11 cellular contexts compared by ENCODE assay signal in the genomic region with DNA sequence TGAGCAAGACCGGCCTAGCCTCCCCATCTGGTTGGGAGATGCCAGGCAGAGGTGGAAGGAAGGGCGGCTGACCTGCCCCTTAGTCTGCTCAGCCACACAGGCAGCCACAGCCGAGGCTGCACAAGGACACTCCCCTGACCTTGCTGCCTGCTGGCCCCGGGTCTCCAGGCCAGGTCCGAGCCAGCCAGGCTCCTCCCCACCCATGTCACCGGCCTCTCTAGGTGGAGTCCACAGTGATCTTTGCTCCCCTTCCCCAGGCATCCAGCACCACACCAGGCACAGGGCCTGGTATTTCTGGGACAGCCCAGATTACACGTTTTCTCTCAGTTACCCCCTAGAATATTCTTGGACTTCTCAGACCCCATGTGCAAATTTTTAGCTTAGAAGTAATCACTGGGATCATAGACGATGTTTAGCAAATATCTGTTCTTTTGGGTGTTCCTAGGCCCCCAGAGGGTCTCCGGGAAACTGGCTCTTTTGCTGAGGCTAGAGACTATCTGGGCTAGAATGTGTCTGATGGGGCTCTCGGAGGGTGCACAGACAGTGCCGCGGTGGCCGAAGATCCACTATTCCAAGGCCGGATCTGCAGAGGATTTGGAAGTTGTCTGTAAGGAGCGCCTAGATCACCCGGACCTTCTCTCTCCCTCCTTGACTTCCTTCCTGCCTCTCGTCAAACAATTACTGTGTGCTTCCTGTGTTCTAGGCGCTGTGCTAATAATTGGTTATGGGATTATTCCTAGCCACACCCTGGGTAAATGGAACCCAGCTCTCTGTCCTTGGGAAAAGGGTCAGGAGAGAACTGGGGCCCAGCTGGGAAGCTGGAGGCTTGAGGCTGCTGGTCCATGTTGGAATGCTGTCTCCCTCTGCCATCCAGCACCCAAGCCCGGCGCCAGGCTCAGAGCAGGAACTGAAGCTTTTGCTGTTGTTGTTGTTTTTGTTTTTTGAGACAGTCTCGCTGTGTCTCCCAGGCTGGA. TPM values are rescaled to one million over a fixed set of nuclear protein-coding genes. Genes with fewer than 3 reads are reported as not detected.
DNase-seq lines count a peak whose midpoint lies in the region; ATAC-seq and TF ChIP-seq lines count a peak whose summit lies in the region.
"Had no signal": no experiment of that assay in that cellular context is flagged by ENCODE, and none has a peak within 500 bp of the region (broad histone marks: within the 10 kb centered on the region; RNA-seq: fewer than 3 reads in every experiment).

No MANE protein-coding gene starts in this region.

- H3K14ac ChIP-seq in mesenchymal stem cell (ENCODE audit: low read length in 2 of 2) = peak overlapping the region in 1 of 2 experiments; percentile 68

- no peak overlapping the region for H2BK15ac ChIP-seq in mesenchymal stem cell (ENCODE audit: low read depth, poor library complexity, severe bottlenecking)

- no peaks in the 10 kb centered on the region for H3K9me3 ChIP-seq in breast epithelium
- no peaks in the 10 kb centered on the region for H3K9me3 ChIP-seq in mesenchymal stem cell (ENCODE audit: control insufficient read depth, low read length)
- H3K9me3 ChIP-seq in upper lobe of left lung = no peaks in the 10 kb centered on the region
- H3K9me3 ChIP-seq in SK-N-SH = no peaks in the 10 kb centered on the region
- H3K9me3 ChIP-seq: BE2C, MG63 had no signal

- TF ChIP-seq CTCF in MCF 10A (IDR thresholded peaks at IDR 0.05; ENCODE audit: unreplicated experiment) = no peak
- TF ChIP-seq CTCF in breast epithelium (IDR thresholded peaks at IDR 0.05) = no peak
- no peak for TF ChIP-seq CTCF in upper lobe of left lung (IDR thresholded peaks at IDR 0.05)
- TF ChIP-seq CTCF in SK-N-SH (IDR thresholded peaks at IDR 0.05) = no peak

- peak overlapping the region; percentile 37 for H2AK5ac ChIP-seq in mesenchymal stem cell (ENCODE audit: low read length, severe bottlenecking)

- peak overlapping the region in 1 of 2 experiments; percentile 24 for H2BK12ac ChIP-seq in mesenchymal stem cell (ENCODE audit: low read length in 2 of 2)

- peak overlapping the region in 1 of 2 experiments; percentile 60 for H3K18ac ChIP-seq in mesenchymal stem cell (ENCODE audit: low read depth in 1 of 2, low read length in 2 of 2)

- no peak overlapping the region for H3K23ac ChIP-seq in mesenchymal stem cell (ENCODE audit: low read length in 2 of 2)

- H3K27ac Mint-ChIP-seq in MCF 10A (ENCODE audit: low read depth, unreplicated experiment) = peak overlapping the region; percentile 71
- peak overlapping the region; percentile 56 for H3K27ac Mint-ChIP-seq in activated naive CD8-positive, alpha-beta T cell treated with anti-CD3 and anti-CD28 coated beads, Interleukin-2, amount 10 ng/mL, durations not matched to agents 7 days and 5 days

- 0 out of 2 replicates have a peak, but pooled peaks cover 3% of the 10 kb centered on the region for H4K20me1 ChIP-seq in SK-N-SH (ENCODE audit: insufficient read depth)

- no peak overlapping the region for H4K91ac ChIP-seq in mesenchymal stem cell (ENCODE audit: low read length)

- peaks cover 70% of the 10 kb centered on the region for H3K36me3 Mint-ChIP-seq in MCF 10A (ENCODE audit: insufficient read depth, unreplicated experiment)
- H3K36me3 Mint-ChIP-seq in activated naive CD8-positive, alpha-beta T cell treated with anti-CD3 and anti-CD28 coated beads, Interleukin-2, amount 10 ng/mL, durations not matched to agents 7 days and 5 days = peaks cover 15% of the 10 kb centered on the region

- H2BK120ac ChIP-seq in mesenchymal stem cell (ENCODE audit: low read depth, low read length) = no peak overlapping the region

- H3K27ac ChIP-seq in breast epithelium = peak overlapping the region in 1 of 2 donors; percentile 57
- no peak overlapping the region for H3K27ac ChIP-seq in mesenchymal stem cell (ENCODE audit: low read length, poor library complexity, severe bottlenecking)
- H3K27ac ChIP-seq in upper lobe of left lung = peak overlapping the region; percentile 61 to 90 (median 82)
- peak overlapping the region in 1 of 2 experiments; percentile 31; a peak in 1 of 4 replicates for H3K27ac ChIP-seq in SK-N-SH (ENCODE audit: low read depth in 2 of 2, low read length in 1 of 2)

- no peaks in the 10 kb centered on the region for H3K79me2 ChIP-seq in SK-N-SH (ENCODE audit: insufficient read depth)

- no peak for ATAC-seq in activated naive CD8-positive, alpha-beta T cell treated with anti-CD3 and anti-CD28 coated beads, Interleukin-2, amount 10 ng/mL, durations not matched to agents 7 days and 5 days (ENCODE audit: low read depth)
- ATAC-seq in upper lobe of left lung (ENCODE audit: low FRiP score in 2 of 2) (peak in 1 of 2 donors; percentile 3), GM19023 (IDR thresholded peaks at IDR 0.05; ENCODE audit: unreplicated experiment) (no peak)

- H3K4me2 ChIP-seq in mesenchymal stem cell (ENCODE audit: low read length, poor library complexity, severe bottlenecking) (no peak overlapping the region), SK-N-SH (no peak overlapping the region)

- no peaks in the 10 kb centered on the region for H3K9me2 ChIP-seq in SK-N-SH

- BruUV-seq in MCF 10A (replicated peaks; lab: Mats Ljungman, UMichigan) = no TSS peak

- H3K27me3 Mint-ChIP-seq in MCF 10A (ENCODE audit: insufficient read depth, unreplicated experiment) = no peaks in the 10 kb centered on the region
- peaks cover 2% of the 10 kb centered on the region for H3K27me3 Mint-ChIP-seq in activated naive CD8-positive, alpha-beta T cell treated with anti-CD3 and anti-CD28 coated beads, Interleukin-2, amount 10 ng/mL, durations not matched to agents 7 days and 5 days

- 95% methylated on average over 18 of the region's 21 CpGs for WGBS in mesenchymal stem cell
- WGBS in upper lobe of left lung, 2 donors = 53% methylated on average over 10 to 21 of the region's 21 CpGs
- 92% methylated on average over 18 of the region's 21 CpGs for WGBS in SK-N-SH (ENCODE audit: low lambda C conversion rate)

- POLR2A ChIA-PET in MCF 10A (lab: Yijun Ruan, JAX) = interaction anchor here (5.8 kb wide), 1 partner anchor 10 kb away, joined by 80 read pairs; no protein-coding TSS in a partner anchor
- POLR2A ChIA-PET in activated naive CD8-positive, alpha-beta T cell treated with anti-CD3 and anti-CD28 coated beads, Interleukin-2, amount 10 ng/mL, durations not matched to agents 7 days and 5 days (lab: Charles Lee) = no interaction called here
- POLR2A ChIA-PET in SK-N-SH (lab: Yijun Ruan, JAX) = no interaction called here

- CTCF ChIA-PET in MCF 10A (lab: Yijun Ruan, JAX) (interaction anchor here (0.6 to 1.2 kb wide), 2 partner anchors 11 to 260 kb away, joined by 3 to 4 read pairs; no protein-coding TSS in a partner anchor), SK-N-SH (lab: Yijun Ruan, JAX) (interaction anchor here (2.6 to 12.8 kb wide), 2 partner anchors 8 to 267 kb away, joined by 9 to 403 read pairs; a partner anchor contains a TSS)

- no peak for TF ChIP-seq EP300 in upper lobe of left lung (IDR thresholded peaks at IDR 0.05)
- no peak for TF ChIP-seq EP300 in SK-N-SH (IDR thresholded peaks at IDR 0.05; ENCODE audit: borderline replicate concordance in 1 of 2, low read depth in 1 of 2, low read length in 1 of 2)

- no peaks in the 10 kb centered on the region for H3K36me3 ChIP-seq in breast epithelium
- H3K36me3 ChIP-seq in mesenchymal stem cell (ENCODE audit: control insufficient read depth in 1 of 2, insufficient read depth in 2 of 2, low read depth in 1 of 2, low read length in 2 of 2) = peaks cover 4 to 18% of the 10 kb centered on the region in 2 experiments
- H3K36me3 ChIP-seq in upper lobe of left lung = peaks cover 0 to 12% (median 2%) of the 10 kb centered on the region in 4 donors
- peaks cover 0 to 4% of the 10 kb centered on the region in 2 experiments for H3K36me3 ChIP-seq in SK-N-SH (replicated peaks in 1 of 2; ENCODE audit: control insufficient read depth in 1 of 2, insufficient read depth in 2 of 2, low read length in 1 of 2)

- no peak for DNase-seq in MCF 10A (ENCODE audit: unreplicated experiment)
- no peak for DNase-seq in breast epithelium (ENCODE audit: low spot score in 2 of 2)
- DNase-seq in activated naive CD8-positive, alpha-beta T cell treated with anti-CD3 and anti-CD28 coated beads, Interleukin-2, amount 10 ng/mL, durations not matched to agents 7 days and 5 days = no peak
- DNase-seq in mesenchymal stem cell = no peak
- DNase-seq in upper lobe of left lung = no peak
- no peak for DNase-seq in SKM-1 treated with dmso at 0.1 percent for 144 hours (lab: John Stamatoyannopoulos, UW; ENCODE audit: unreplicated experiment)
- DNase-seq in SK-N-SH = no peak
- DNase-seq: BE2C; central memory CD4-positive, alpha-beta T cell had no signal

- H3K4me3 ChIP-seq in breast epithelium = no peak overlapping the region
- H3K4me3 ChIP-seq in mesenchymal stem cell (ENCODE audit: insufficient read depth in 1 of 2, low read depth in 1 of 2, low read length in 2 of 2) = no peak overlapping the region
- H3K4me3 ChIP-seq in upper lobe of left lung = no peak overlapping the region
- no peak overlapping the region for H3K4me3 ChIP-seq in SK-N-SH (ENCODE audit: low read depth in 2 of 2, low read length in 1 of 2)
- H3K4me3 ChIP-seq: MG63 had no signal

- H3K4me1 ChIP-seq in breast epithelium = peaks cover 0 to 7% of the 10 kb centered on the region in 2 donors
- peaks cover 33% of the 10 kb centered on the region for H3K4me1 ChIP-seq in mesenchymal stem cell (ENCODE audit: control insufficient read depth, insufficient read depth, low read depth, low read length)
- peaks cover 74 to 90% (median 86%) of the 10 kb centered on the region in 4 donors for H3K4me1 ChIP-seq in upper lobe of left lung
- H3K4me1 ChIP-seq in SK-N-SH (ENCODE audit: control insufficient read depth in 1 of 2, insufficient read depth in 2 of 2, low read depth in 1 of 2, low read length in 1 of 2) = peaks cover 23 to 62% of the 10 kb centered on the region in 2 experiments

- H2AFZ ChIP-seq in mesenchymal stem cell (ENCODE audit: low read depth, low read length) = no peak overlapping the region
- H2AFZ ChIP-seq in SK-N-SH (ENCODE audit: low read depth) = no peak overlapping the region

- H3K79me1 ChIP-seq in mesenchymal stem cell (replicated peaks; ENCODE audit: low read length, poor library complexity, severe bottlenecking) = peaks cover 12% of the 10 kb centered on the region

- H3K4ac ChIP-seq in mesenchymal stem cell (ENCODE audit: low read depth in 1 of 2, low read length in 2 of 2) = no peak overlapping the region

- H3K9ac ChIP-seq in mesenchymal stem cell (ENCODE audit: low read length) (no peak overlapping the region), SK-N-SH (no peak overlapping the region)

- no peaks in the 10 kb centered on the region for H3K9me3 Mint-ChIP-seq in MCF 10A (ENCODE audit: unreplicated experiment)
- H3K9me3 Mint-ChIP-seq in activated naive CD8-positive, alpha-beta T cell treated with anti-CD3 and anti-CD28 coated beads, Interleukin-2, amount 10 ng/mL, durations not matched to agents 7 days and 5 days = peaks cover 2% of the 10 kb centered on the region

- peaks cover 27% of the 10 kb centered on the region for H3K4me1 Mint-ChIP-seq in MCF 10A (ENCODE audit: insufficient read depth, unreplicated experiment)
- H3K4me1 Mint-ChIP-seq in activated naive CD8-positive, alpha-beta T cell treated with anti-CD3 and anti-CD28 coated beads, Interleukin-2, amount 10 ng/mL, durations not matched to agents 7 days and 5 days = peaks cover 19% of the 10 kb centered on the region

- H2BK5ac ChIP-seq in mesenchymal stem cell (ENCODE audit: low read depth, low read length, poor library complexity, severe bottlenecking) = no peak overlapping the region

- TF ChIP-seq POLR2A in breast epithelium (IDR thresholded peaks at IDR 0.05) (no peak), upper lobe of left lung (IDR thresholded peaks at IDR 0.05) (no peak)

- no peak for TF ChIP-seq RAD21 in SK-N-SH (IDR thresholded peaks at IDR 0.05; ENCODE audit: low read length)

- H3K4me3 Mint-ChIP-seq in MCF 10A (ENCODE audit: unreplicated experiment) = no peak overlapping the region
- no peak overlapping the region for H3K4me3 Mint-ChIP-seq in activated naive CD8-positive, alpha-beta T cell treated with anti-CD3 and anti-CD28 coated beads, Interleukin-2, amount 10 ng/mL, durations not matched to agents 7 days and 5 days

- no peak overlapping the region for H4K8ac ChIP-seq in mesenchymal stem cell (ENCODE audit: low read length)

- intact Hi-C loops in MCF 10A (cut with micrococcal nuclease) = no loop called here
- intact Hi-C loops in breast epithelium (cut with DNase I; ENCODE audit: low total_unique reads) = loop anchor here (2.0 kb wide), 1 partner anchor 56 kb away; no protein-coding TSS in a partner anchor

- peaks cover 13% of the 10 kb centered on the region for H3F3A ChIP-seq in SK-N-SH (replicated peaks; ENCODE audit: insufficient read depth)

- H3K27me3 ChIP-seq in breast epithelium (no peaks in the 10 kb centered on the region), mesenchymal stem cell (ENCODE audit: control insufficient read depth in 1 of 2, insufficient read depth in 1 of 2, low read length in 2 of 2) (peaks cover 0 to 21% of the 10 kb centered on the region in 2 experiments), upper lobe of left lung (no peaks in the 10 kb centered on the region), SK-N-SH (ENCODE audit: insufficient read depth) (no peaks in the 10 kb centered on the region)
- H3K27me3 ChIP-seq: BE2C, MG63 had no signal

RNA-seq across cellular contexts. Expression of a gene that starts 46.9 kb away (rescaled TPM):
- total RNA-seq in MCF 10A (2022) = 321 and 341 TPM in 2 replicates
- 10 to 100 TPM; 39.8 to 68.8 (median 60.3) TPM for total RNA-seq in breast epithelium
- 10 to 100 TPM; 42.0 to 43.8 TPM for total RNA-seq in activated naive CD8-positive, alpha-beta T cell treated with anti-CD3 and anti-CD28 coated beads, Interleukin-2, amount 10 ng/mL, durations not matched to agents 7 days and 5 days
- polyA plus RNA-seq in mesenchymal stem cell (2013, experiment 1 of 2) = 32.1 TPM
- polyA plus RNA-seq in mesenchymal stem cell (2013, experiment 2 of 2) = 33.0 TPM
- 100 to 1,000 TPM in 1 of 6 donors, 10 to 100 TPM in 4, 1 to 10 TPM in 1; 3.1 to 223 (median 46.0) TPM for total RNA-seq in upper lobe of left lung
- 253 and 273 TPM in 2 replicates for polyA plus RNA-seq in SK-N-SH (2012; rRNA removed)
- 286 and 365 TPM in 2 replicates for polyA plus RNA-seq in SK-N-SH (2012; cell fraction: cytosol; rRNA removed)
- polyA plus RNA-seq in SK-N-SH (2012; cell fraction: nucleus; rRNA removed) = 192 and 200 TPM in 2 replicates
